8 cellular contexts compared by ENCODE assay signal in genomic region chr15:71780349-71780976, GRCh38. TPM values are rescaled to one million over a fixed set of nuclear protein-coding genes. Genes with fewer than 3 reads are reported as not detected.
DNase-seq lines count a peak whose midpoint lies in the region; ATAC-seq, FAIRE-seq and TF ChIP-seq lines count a peak whose summit lies in the region.

No MANE protein-coding gene starts in this region.

- H3K4me3 ChIP-seq in SJSA1: no peak overlapping the region
- H3K4me3 ChIP-seq in GM12878: 0 out of 2 replicates have a peak overlapping the region, but pooled peaks have one; percentile 19

- SMC1A ChIA-PET in GM12878 (lab: Charles Lee; ENCODE audit: uncharacterized antibody, unreplicated experiment): interaction anchor here (0.7 to 2.8 kb wide), 6 partner anchors 21 to 376 kb away, joined by 3 to 24 read pairs (median 4); no protein-coding TSS in a partner anchor

- 12% methylated on average over 10 of the region's 10 CpGs for WGBS in GM12878 (ENCODE audit: insufficient coverage, insufficient replicate concordance, low lambda C conversion rate, missing lambda C conversion rate)

- in situ Hi-C loops in GM12878 (cut with MboI): no loop called here

- peak; percentile 68 to 84 (median 74) for TF ChIP-seq CTCF in GM12878 (IDR thresholded peaks at IDR 0.05 in 2 of 3, conservative IDR thresholded peaks at IDR 0.05 in 1 of 3; ENCODE audit: control insufficient read depth in 2 of 3, extremely low read depth in 1 of 3, insufficient read depth in 1 of 3, low read depth in 3 of 3, low read length in 3 of 3)

- H3K27ac ChIP-seq in SJSA1 (peak overlapping the region; percentile 55), GM12878 (ENCODE audit: control insufficient read depth, insufficient read depth) (peak overlapping the region; percentile 40; the same call in 1 of the 2 replicates)

- peak overlapping the region; percentile 81 for H3K4me2 ChIP-seq in GM12878 (ENCODE audit: control insufficient read depth, insufficient read depth)

- POLR2A ChIA-PET in GM12878 (lab: Charles Lee): no interaction called here

- no TSS peak for BruUV-seq in GM12878 (replicated peaks; lab: Mats Ljungman, UMichigan)

- H3K36me3 ChIP-seq in SJSA1 (no peaks in the 10 kb centered on the region), GM12878 (ENCODE audit: control insufficient read depth in 2 of 2, insufficient read depth in 2 of 2, low read length in 1 of 2) (no peaks in the 10 kb centered on the region)

- H2AFZ ChIP-seq in GM12878 (ENCODE audit: control insufficient read depth, low read depth, low read length): peak overlapping the region; percentile 82

- no peak for TF ChIP-seq POLR2A in GM12878 (IDR thresholded peaks at IDR 0.05; ENCODE audit: low read depth, low read length)

- H3K79me2 ChIP-seq in GM12878 (ENCODE audit: control insufficient read depth, insufficient read depth, low read length): no peaks in the 10 kb centered on the region

- no peaks in the 10 kb centered on the region for H3K9me3 ChIP-seq in SJSA1 (replicated peaks)
- H3K9me3 ChIP-seq in GM12878 (replicated peaks; ENCODE audit: control insufficient read depth, insufficient read depth, low read length): no peaks in the 10 kb centered on the region

- H3K9ac ChIP-seq in GM12878 (ENCODE audit: control insufficient read depth, insufficient read depth, low read length): no peak overlapping the region

- intact Hi-C loops in GM12878 (cut with micrococcal nuclease; ENCODE audit: unreplicated experiment): loop anchor here (1.0 kb wide), 1 partner anchor 376 kb away; no protein-coding TSS in a partner anchor

- H3K4me1 ChIP-seq in SJSA1 (replicated peaks): peaks cover 14% of the 10 kb centered on the region
- peaks cover 18% of the 10 kb centered on the region for H3K4me1 ChIP-seq in GM12878 (ENCODE audit: control insufficient read depth, insufficient read depth, low read length)

- peak; percentile 47 for TF ChIP-seq RAD21 in GM12878 (IDR thresholded peaks at IDR 0.05; ENCODE audit: insufficient read depth, low read depth, low read length)

- H3K27me3 ChIP-seq in SJSA1 (replicated peaks) (no peaks in the 10 kb centered on the region), GM12878 (replicated peaks in 1 of 2; ENCODE audit: control insufficient read depth in 2 of 2, insufficient read depth in 2 of 2, low read length in 1 of 2) (no peaks in the 10 kb centered on the region)

- ATAC-seq in HG03280 (IDR thresholded peaks at IDR 0.05; ENCODE audit: unreplicated experiment) (peak; percentile 67), GM12878 (peak; percentile 86), GM21423 (IDR thresholded peaks at IDR 0.05; ENCODE audit: unreplicated experiment) (no peak)

- RAD21 ChIA-PET in GM12878 (lab: Charles Lee; ENCODE audit: unreplicated experiment): interaction anchor here (0.6 to 1.6 kb wide), 9 partner anchors 18 to 377 kb away, joined by 3 to 7 read pairs (median 4); no protein-coding TSS in a partner anchor

- FAIRE-seq in GM12878 (lab: Jason Lieb, UNC): peak; percentile 83

- TF ChIP-seq EP300 in GM12878 (IDR thresholded peaks at IDR 0.05; ENCODE audit: borderline replicate concordance in 1 of 2, control insufficient read depth in 1 of 2, low read depth in 2 of 2, low read length in 2 of 2): no peak

- peak; percentile 49 for DNase-seq in NCI-H1436 (lab: John Stamatoyannopoulos, UW)
- DNase-seq in NCI-H1436 treated with DMSO at 0.1 percent for 48 hours (lab: John Stamatoyannopoulos, UW): no peak
- peak in 1 of 2 experiments; percentile 77 for DNase-seq in SJSA1 (ENCODE audit: low read depth in 1 of 2, low spot score in 2 of 2)
- peak; percentile 49 for DNase-seq in GM12878 (ENCODE audit: low read depth, low spot score)
- peak; percentile 71 for DNase-seq in iris pigment epithelial cell (ENCODE audit: low read depth)
- peak; percentile 4 to 10 for DNase-seq in stimulated activated CD8-positive, alpha-beta memory T cell treated with anti-CD3 and anti-CD28 coated beads, Interleukin-15, amount 100 ng/mL, for 48 hours (ENCODE audit: low read depth in 2 of 2)

- H4K20me1 ChIP-seq in GM12878 (ENCODE audit: control insufficient read depth, insufficient read depth): no peaks in the 10 kb centered on the region

- CTCF ChIA-PET in GM12878 (lab: Yijun Ruan, JAX): interaction anchor here (0.5 to 4.4 kb wide), 26 partner anchors 8 to 383 kb away, joined by 3 to 46 read pairs (median 4); no protein-coding TSS in a partner anchor

TF ChIP-seq in GM12878, 131 proteins besides CTCF, POLR2A, EP300 and RAD21 (continues in another document):
- no peak for TF ChIP-seq SIN3A (IDR thresholded peaks at IDR 0.05; ENCODE audit: low read depth, low read length)
- TF ChIP-seq, protein P1, sequence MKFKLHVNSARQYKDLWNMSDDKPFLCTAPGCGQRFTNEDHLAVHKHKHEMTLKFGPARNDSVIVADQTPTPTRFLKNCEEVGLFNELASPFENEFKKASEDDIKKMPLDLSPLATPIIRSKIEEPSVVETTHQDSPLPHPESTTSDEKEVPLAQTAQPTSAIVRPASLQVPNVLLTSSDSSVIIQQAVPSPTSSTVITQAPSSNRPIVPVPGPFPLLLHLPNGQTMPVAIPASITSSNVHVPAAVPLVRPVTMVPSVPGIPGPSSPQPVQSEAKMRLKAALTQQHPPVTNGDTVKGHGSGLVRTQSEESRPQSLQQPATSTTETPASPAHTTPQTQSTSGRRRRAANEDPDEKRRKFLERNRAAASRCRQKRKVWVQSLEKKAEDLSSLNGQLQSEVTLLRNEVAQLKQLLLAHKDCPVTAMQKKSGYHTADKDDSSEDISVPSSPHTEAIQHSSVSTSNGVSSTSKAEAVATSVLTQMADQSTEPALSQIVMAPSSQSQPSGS (IDR thresholded peaks at IDR 0.05; ENCODE audit: low read length): 0 out of 2 replicates have a peak, but pooled peaks have one; percentile 31
- peak; percentile 66; the same call in 1 of the 2 replicates for TF ChIP-seq NBN (IDR thresholded peaks at IDR 0.05)
- peak; percentile 38 for TF ChIP-seq MEF2B (IDR thresholded peaks at IDR 0.05; ENCODE audit: partially characterized antibody, poor library complexity, severe bottlenecking)
- TF ChIP-seq ELK1 (IDR thresholded peaks at IDR 0.05; ENCODE audit: low read depth, low read length): no peak
- TF ChIP-seq ZBED1 (IDR thresholded peaks at IDR 0.05; ENCODE audit: borderline replicate concordance): no peak
- peak; percentile 58; the same call in 1 of the 2 replicates for TF ChIP-seq MLLT1 (IDR thresholded peaks at IDR 0.05)
- no peak for TF ChIP-seq CBX5 (IDR thresholded peaks at IDR 0.05; ENCODE audit: low read depth)
- TF ChIP-seq TCF12 (IDR thresholded peaks at IDR 0.05; ENCODE audit: low read depth, low read length): 0 out of 2 replicates have a peak, but pooled peaks have one; percentile 41
- TF ChIP-seq TCF7 (IDR thresholded peaks at IDR 0.05; ENCODE audit: borderline replicate concordance): no peak
- TF ChIP-seq SRF (IDR thresholded peaks at IDR 0.05; ENCODE audit: low read depth in 2 of 2, low read length in 2 of 2): no peak
- TF ChIP-seq YY1 (IDR thresholded peaks at IDR 0.05; ENCODE audit: low read depth, low read length): 0 out of 2 replicates have a peak, but pooled peaks have one; percentile 54

RNA-seq across cellular contexts. Expression of gene NR2E3, which starts 29.9 kb away (rescaled TPM):
- not detected in 2 replicates for total RNA-seq in SJSA1 (2014; rRNA removed; shearing (Covaris generic))
- 0.23 TPM in 1 of 2 replicates, not detected in the other for total RNA-seq in GM12878 (2013; cell fraction: nucleolus; rRNA removed)
- total RNA-seq in GM12878 (2014; rRNA removed): not detected in 2 replicates
- not detected in 2 replicates for total RNA-seq in GM12878 (2014; rRNA removed; fragmentation: Illumina TruSeq; extraction: Trizol)
- not detected in 2 replicates for total RNA-seq in GM12878 (2021)
- polyA plus RNA-seq in GM12878 (2011; ENCODE audit: low read depth): not detected
- not detected in 2 replicates for polyA plus RNA-seq in GM12878 (2011; rRNA removed)
- not detected in 2 replicates for polyA plus RNA-seq in GM12878 (2011; cell fraction: cytosol; rRNA removed)
- not detected in 2 replicates for polyA plus RNA-seq in GM12878 (2011; cell fraction: nucleus; rRNA removed)
- 0.26 TPM in 1 of 2 replicates, not detected in the other for polyA plus RNA-seq in GM12878 (2012)
- polyA plus RNA-seq in GM12878 (2014; fragmentation: Illumina TruSeq; extraction: Trizol): not detected in 2 replicates
- under 1 TPM; 0.05 to 0.11 TPM for polyA plus RNA-seq in GM12878 (2014; fragmentation: Nextera tagmentation; extraction: Ambion mirVana)
- polyA plus RNA-seq in GM12878 (2014; rRNA removed): not detected in 2 replicates
- under 1 TPM in 1 of 2 experiments, not detected in 1; 0.11 TPM for polyA plus RNA-seq in GM12878 (2016; fragmentation: Nextera tagmentation; extraction: Ambion mirVana)
- polyA minus RNA-seq in GM12878 (2011; rRNA and poly(A)+ RNA removed): not detected in 2 replicates
- polyA minus RNA-seq in GM12878 (2011; cell fraction: cytosol; rRNA and poly(A)+ RNA removed): not detected in 2 replicates
- polyA minus RNA-seq in GM12878 (2011; cell fraction: nucleus; rRNA and poly(A)+ RNA removed): not detected in 2 replicates
